ENCODE assay signal across 13 cellular contexts in genomic region chr9:82117025-82117424, GRCh38.
DNase-seq lines count a peak whose midpoint lies in the region; ATAC-seq lines count a peak whose summit lies in the region.
"Had no signal": no experiment of that assay in that cellular context is flagged by ENCODE, and none has a peak within 500 bp of the region (broad histone marks: within the 10 kb centered on the region; RNA-seq: fewer than 3 reads in every experiment).

No MANE protein-coding gene starts in this region.

- DNase-seq in NCI-H2081 (lab: John Stamatoyannopoulos, UW) (peak; percentile 12 to 51), NCI-H2081 treated with DMSO at 0.1 percent for 48 hours (lab: John Stamatoyannopoulos, UW) (no peak), amygdala (lab: John Stamatoyannopoulos, UW) (peak in 34 of 56 donors; percentile 3 to 71 (median 26)), right cardiac atrium (no peak), substantia nigra (lab: John Stamatoyannopoulos, UW) (peak in 19 of 49 donors; percentile 3 to 60 (median 26)), dermis blood vessel endothelial cell (no peak)
- DNase-seq: activated CD8-positive, alpha-beta memory T cell treated with anti-CD3 and anti-CD28 coated beads, Interleukin-2, amount 10 ng/mL, durations not matched to agents 7 days and 5 days; NCI-H345 had no signal

- 39% methylated on average over 6 of the region's 6 CpGs for WGBS in right cardiac atrium

- H3K4me3 ChIP-seq in right cardiac atrium (ENCODE audit: low read length): no peak overlapping the region
- H3K4me3 ChIP-seq: A549, K562 had no signal

- H3K27ac ChIP-seq in right cardiac atrium (ENCODE audit: low read length) (no peak overlapping the region), substantia nigra (ENCODE audit: low read depth, low read length, poor library complexity, severe bottlenecking) (peak overlapping the region; percentile 22)
- H3K27ac ChIP-seq: A549 had no signal

- ATAC-seq in right cardiac atrium (peak; percentile 34 to 51), esophagus mucosa (no peak), GM19023 (IDR thresholded peaks at IDR 0.05; ENCODE audit: unreplicated experiment) (no peak)
- ATAC-seq: A549; activated CD8-positive, alpha-beta memory T cell treated with anti-CD3 and anti-CD28 coated beads, Interleukin-2, amount 10 ng/mL, durations not matched to agents 7 days and 5 days; activated naive CD4-positive, alpha-beta T cell treated with anti-CD3 and anti-CD28 coated beads, Interleukin-2, amount 50 U/mL, for 72 hours; K562 had no signal

- H3K27me3 ChIP-seq in right cardiac atrium (ENCODE audit: control insufficient read depth, insufficient read depth): no peaks in the 10 kb centered on the region

- no peaks in the 10 kb centered on the region for H3K4me1 ChIP-seq in right cardiac atrium (ENCODE audit: control insufficient read depth, insufficient read depth, low read length)
- H3K4me1 ChIP-seq: A549 had no signal

- no peaks in the 10 kb centered on the region for H3K9me3 ChIP-seq in right cardiac atrium (ENCODE audit: control insufficient read depth, low read length)
- H3K9me3 ChIP-seq: A549 had no signal

- intact Hi-C loops in right cardiac atrium (cut with DNase I): no loop called here

Comparison
In these comparisons a context has a peak if more than half of its experiments do, and no peak if none do; other contexts are left out.
1. DNase-seq: peak in NCI-H2081 (2 of 2) and amygdala (34 of 56); none in NCI-H2081 treated with DMSO at 0.1 percent for 48 hours (single experiment), right cardiac atrium (0 of 3) and dermis blood vessel endothelial cell (single experiment).
2. ATAC-seq: peak in right cardiac atrium (2 of 2); none in esophagus mucosa (single experiment) and GM19023 (single experiment).